Comparison of ENCODE assay signal across 26 cellular contexts in the genomic region with DNA sequence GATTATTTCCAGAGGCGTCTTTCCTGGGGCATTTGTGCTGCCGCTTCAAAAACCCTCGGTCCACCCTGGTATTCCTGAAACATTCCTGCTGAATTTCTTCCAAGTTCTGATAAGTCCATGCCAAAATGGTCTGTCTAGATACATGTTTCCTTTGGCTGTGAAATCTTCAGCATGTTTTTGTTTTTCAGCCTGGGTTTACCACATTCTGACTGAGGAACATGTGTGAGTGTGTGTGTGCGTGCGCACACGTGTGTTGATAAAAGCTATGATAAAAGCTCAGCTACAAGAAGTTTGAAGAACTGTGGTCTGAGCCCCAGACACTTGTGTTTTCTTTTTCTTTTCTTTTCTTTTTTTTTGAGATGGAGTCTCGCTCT. TPM values are rescaled to one million over a fixed set of nuclear protein-coding genes. Genes with fewer than 3 reads are reported as not detected.
DNase-seq lines count a peak whose midpoint lies in the region; ATAC-seq and TF ChIP-seq lines count a peak whose summit lies in the region.
"Had no signal": no experiment of that assay in that cellular context is flagged by ENCODE, and none has a peak within 500 bp of the region (broad histone marks: within the 10 kb centered on the region; RNA-seq: fewer than 3 reads in every experiment).

No MANE protein-coding gene starts in this region.

- TF ChIP-seq CTCF in coronary artery (IDR thresholded peaks at IDR 0.05) (no peak), smooth muscle cell (IDR thresholded peaks at IDR 0.05; ENCODE audit: borderline replicate concordance, insufficient read depth, poor library complexity, severe bottlenecking) (no peak)

- intact Hi-C loops in right cardiac atrium (cut with DNase I), result no loop called here

- peak overlapping the region; percentile 11; the same call in 1 of the 2 replicates for H3K27ac ChIP-seq in SJCRH30
- peak overlapping the region in 1 of 2 donors; percentile 59 for H3K27ac ChIP-seq in coronary artery
- no peak overlapping the region for H3K27ac ChIP-seq in right cardiac atrium (ENCODE audit: low read length)
- H3K27ac ChIP-seq in smooth muscle cell (ENCODE audit: low read depth), result peak overlapping the region; percentile 38
- H3K27ac ChIP-seq: left lung, Peyer's patch had no signal

- H3K9me3 ChIP-seq in SJCRH30 (replicated peaks), result 0 out of 2 replicates have a peak, but pooled peaks cover 3% of the 10 kb centered on the region
- no peaks in the 10 kb centered on the region for H3K9me3 ChIP-seq in right cardiac atrium (ENCODE audit: control insufficient read depth, low read length)
- H3K9me3 ChIP-seq in smooth muscle cell (replicated peaks; ENCODE audit: low read depth), result no peaks in the 10 kb centered on the region
- H3K9me3 ChIP-seq: BE2C, left lung, Peyer's patch had no signal

- H3K79me2 ChIP-seq in smooth muscle cell (ENCODE audit: low read depth), result no peaks in the 10 kb centered on the region

- no peak for DNase-seq in SJCRH30
- no peak for DNase-seq in coronary artery (ENCODE audit: low spot score)
- DNase-seq in right cardiac atrium, result peak in 1 of 3 donors; percentile 65
- no peak for DNase-seq in smooth muscle cell (lab: John Stamatoyannopoulos, UW; ENCODE audit: unreplicated experiment)
- no peak for DNase-seq in HK-2 (ENCODE audit: unreplicated experiment)
- no peak for DNase-seq in activated CD4-positive, alpha-beta T cell treated with anti-CD3 and anti-CD28 coated beads, Interleukin-2, amount 50 U/mL, for 48 hours
- DNase-seq in NCI-H2081 (lab: John Stamatoyannopoulos, UW), result no peak
- DNase-seq: ACHN; activated CD4-positive, alpha-beta T cell treated with anti-CD3 and anti-CD28 coated beads for 1 hour; activated CD8-positive, alpha-beta memory T cell treated with anti-CD3 and anti-CD28 coated beads for 24 hours; activated effector memory CD4-positive, alpha-beta T cell treated with anti-CD3 and anti-CD28 coated beads, Interleukin-2, amount 50 U/mL, for 16 hours; activated T-cell treated with anti-CD3 and anti-CD28 coated beads, Interleukin-2, amount 50 U/mL, for 1 hour; BE2C; DMS153; hypothalamus; IMR-90; left lung; NCI-H1105 treated with DMSO at 0.1 percent for 48 hours; NCI-H1930; NCI-H526 treated with DMSO at 0.1 percent for 48 hours; Peyer's patch; T-helper 17 cell had no signal

- H3K27me3 ChIP-seq in SJCRH30, result no peaks in the 10 kb centered on the region
- no peaks in the 10 kb centered on the region for H3K27me3 ChIP-seq in right cardiac atrium (ENCODE audit: control insufficient read depth, insufficient read depth)
- H3K27me3 ChIP-seq in smooth muscle cell (ENCODE audit: low read depth), result no peaks in the 10 kb centered on the region
- H3K27me3 ChIP-seq: BE2C, gastroesophageal sphincter, left lung, Peyer's patch, tibial nerve had no signal

- H3K9ac ChIP-seq in smooth muscle cell (ENCODE audit: low read depth), result no peak overlapping the region

- WGBS in right cardiac atrium, result 45% methylated on average over 7 of the region's 7 CpGs
- WGBS in smooth muscle cell (ENCODE audit: low lambda C conversion rate), result 74% methylated on average over 6 of the region's 7 CpGs

- H3K36me3 ChIP-seq in SJCRH30, result no peaks in the 10 kb centered on the region
- H3K36me3 ChIP-seq in smooth muscle cell (ENCODE audit: low read depth), result no peaks in the 10 kb centered on the region
- H3K36me3 ChIP-seq: BE2C, Peyer's patch had no signal

- H2AFZ ChIP-seq in smooth muscle cell (ENCODE audit: low read depth), result no peak overlapping the region

- no peaks in the 10 kb centered on the region for H4K20me1 ChIP-seq in smooth muscle cell (ENCODE audit: low read depth)

- peak overlapping the region; percentile 49 for H3K4me2 ChIP-seq in smooth muscle cell

- H3K4me1 ChIP-seq in SJCRH30 (no peaks in the 10 kb centered on the region), right cardiac atrium (ENCODE audit: control insufficient read depth, insufficient read depth, low read length) (no peaks in the 10 kb centered on the region), smooth muscle cell (ENCODE audit: low read depth) (no peaks in the 10 kb centered on the region)
- H3K4me1 ChIP-seq: BE2C, left lung, Peyer's patch had no signal

- ATAC-seq in right cardiac atrium, result peak; percentile 53 to 72
- no peak for ATAC-seq in HG03097 (IDR thresholded peaks at IDR 0.05; ENCODE audit: low FRiP score, unreplicated experiment)
- ATAC-seq: esophagus mucosa, gastroesophageal sphincter, T-helper 17 cell had no signal

- H3K4me3 ChIP-seq in SJCRH30 (no peak overlapping the region), coronary artery (peak overlapping the region; percentile 26), right cardiac atrium (ENCODE audit: low read length) (no peak overlapping the region), smooth muscle cell (no peak overlapping the region)
- H3K4me3 ChIP-seq: gastroesophageal sphincter, left lung, Peyer's patch, tibial nerve had no signal

- H3F3A ChIP-seq in smooth muscle cell (ENCODE audit: low read depth), result no peaks in the 10 kb centered on the region

RNA-seq across cellular contexts. Expression of a gene that starts 22.4 kb away (rescaled TPM):
- 19.9 and 20.5 TPM in 2 replicates for total RNA-seq in SJCRH30 (2014; rRNA removed; shearing (Covaris generic))
- 100 to 1,000 TPM; 115 to 134 (median 125) TPM for total RNA-seq in right cardiac atrium
- polyA plus RNA-seq in right cardiac atrium, result 43.1 TPM
- 14.0 and 17.2 TPM in 2 replicates for total RNA-seq in smooth muscle cell
- 38.9 and 40.3 TPM in 2 replicates for polyA plus RNA-seq in smooth muscle cell
